29 cellular contexts compared by ENCODE assay signal in genomic region chr13:98123176-98123575, GRCh38.
"Had no signal": no experiment of that assay in that cellular context is flagged by ENCODE, and none has a peak within 500 bp of the region (broad histone marks: within the 10 kb centered on the region; RNA-seq: fewer than 3 reads in every experiment).

No MANE protein-coding gene starts in this region.

- H3K36me3 ChIP-seq: ovary, spleen, suprapubic skin, tibial artery, transverse colon, upper lobe of right lung, uterus had no signal

- H3K4me3 ChIP-seq: ovary, psoas muscle, skin epidermis, smooth muscle cell, spleen, suprapubic skin, testis, tibial artery, transverse colon, upper lobe of right lung, uterus had no signal

- ATAC-seq: naive thymus-derived CD8-positive, alpha-beta T cell; natural killer cell treated with Interleukin-12 subunit alpha and Interleukin-12 subunit beta and Interleukin-15 and Interleukin-18, amount 100 ng/mL, for 72 hours; psoas muscle; right cardiac atrium; sciatic nerve; stimulated activated memory B cell treated with anti-CD40 and anti-IgM and Interleukin-4, amounts not matched to agents 10 μg/mL and 1 μg/mL and 100 μg/mL, for 72 hours; stimulated activated naive CD8-positive, alpha-beta T cell treated with anti-CD3 and anti-CD28 coated beads, Interleukin-15, amount 100 ng/mL, for 72 hours; stimulated activated naive CD8-positive, alpha-beta T cell treated with anti-CD3 and anti-CD28 coated beads, Interleukin-15, Interleukin-2, amounts not matched to agents 100 U/mL and 50 U/mL, for 24 hours; upper lobe of right lung had no signal

- H3K4me1 ChIP-seq: parathyroid adenoma, psoas muscle, spleen, suprapubic skin, testis, tibial artery, transverse colon, upper lobe of right lung, uterus had no signal

- H3K27me3 ChIP-seq: ovary, spleen, suprapubic skin, testis, tibial artery, transverse colon, upper lobe of right lung, uterus had no signal

- H3K9me3 ChIP-seq: ovary, psoas muscle, testis, transverse colon, upper lobe of right lung, uterus had no signal

- DNase-seq: naive thymus-derived CD8-positive, alpha-beta T cell; nephron progenitor cell; occipital lobe; ovary; posterior cingulate gyrus; psoas muscle; right cardiac atrium; spleen; stimulated activated CD4-positive, alpha-beta T cell treated with anti-CD3 and anti-CD28 coated beads, Interleukin-12 subunit alpha, Interleukin-12 subunit beta, amount 100 ng/mL, for 4 hours; stimulated activated CD4-positive, alpha-beta T cell treated with anti-CD3 and anti-CD28 coated beads, Interleukin-1b, Interleukin-23, amount 100 ng/mL, for 48 hours; stimulated activated CD4-positive, alpha-beta T cell treated with anti-CD3 and anti-CD28 coated beads, Interleukin-4, amount 100 ng/mL, for 1 hour; stimulated activated CD4-positive, alpha-beta T cell treated with anti-CD3 and anti-CD28 coated beads, Interleukin-4, amount 100 ng/mL, for 4 hours; stimulated activated CD8-positive, alpha-beta memory T cell treated with anti-CD3 and anti-CD28 coated beads, Interleukin-4, amount 100 ng/mL, for 48 hours; stimulated activated naive CD4-positive, alpha-beta T cell; stimulated activated naive CD8-positive, alpha-beta T cell treated with anti-CD3 and anti-CD28 coated beads, Interleukin-15, amount 100 ng/mL, for 72 hours; stimulated activated naive CD8-positive, alpha-beta T cell treated with anti-CD3 and anti-CD28 coated beads, Interleukin-15, Interleukin-2, amounts not matched to agents 100 U/mL and 50 U/mL, for 24 hours; substantia nigra; testis; tibial artery; transverse colon; upper lobe of right lung; uterus had no signal
